In genomic region chr10:131180086-131180485, GRCh38 we compare ENCODE assay signal across 15 cellular contexts.
A peak's percentile ranks its signal among the peaks of the same experiment; 100 is the strongest.
DNase-seq lines count a peak whose midpoint lies in the region; ATAC-seq and TF ChIP-seq lines count a peak whose summit lies in the region.
"Had no signal": no experiment of that assay in that cellular context is flagged by ENCODE, and none has a peak within 500 bp of the region (broad histone marks: within the 10 kb centered on the region; RNA-seq: fewer than 3 reads in every experiment).

No MANE protein-coding gene starts in this region.

- H3K9me3 ChIP-seq in BLaER1 treated with 17β-estradiol and CSF1 and Interleukin-3, amounts not matched to agents 10 nM and 100 nM (replicated peaks in 1 of 11), result peaks cover 0 to 11% (median 0%) of the 10 kb centered on the region in 11 experiments; a peak in 5 of 22 replicates
- peaks cover 15% of the 10 kb centered on the region for H3K9me3 ChIP-seq in osteoblast (ENCODE audit: low read depth, low read length)
- peaks cover 36% of the 10 kb centered on the region for H3K9me3 ChIP-seq in mucosa of descending colon
- H3K9me3 ChIP-seq: BE2C had no signal

- peak overlapping the region in 3 of 10 experiments; percentile 21 to 48 (median 43); a peak in 1 of 20 replicates for H3K4me3 ChIP-seq in BLaER1 treated with 17β-estradiol and CSF1 and Interleukin-3, amounts not matched to agents 10 nM and 100 nM
- H3K4me3 ChIP-seq in coronary artery, result no peak overlapping the region
- no peak overlapping the region for H3K4me3 ChIP-seq in osteoblast (ENCODE audit: insufficient read depth, low read length)
- no peak overlapping the region for H3K4me3 ChIP-seq in mucosa of descending colon

- ATAC-seq in mucosa of descending colon, result no peak
- ATAC-seq: CD8-positive, alpha-beta T cell had no signal

- peak overlapping the region in 2 of 11 experiments; percentile 24 to 51; a peak in 1 of 22 replicates for H3K27ac ChIP-seq in BLaER1 treated with 17β-estradiol and CSF1 and Interleukin-3, amounts not matched to agents 10 nM and 100 nM
- no peak overlapping the region for H3K27ac ChIP-seq in coronary artery
- no peak overlapping the region for H3K27ac ChIP-seq in osteoblast (ENCODE audit: low read depth, low read length)

- H3K27me3 ChIP-seq in BLaER1 treated with 17β-estradiol and CSF1 and Interleukin-3, amounts not matched to agents 10 nM and 100 nM, result peaks cover 0 to 30% (median 0%) of the 10 kb centered on the region in 11 experiments; a peak in 6 of 22 replicates
- no peaks in the 10 kb centered on the region for H3K27me3 ChIP-seq in osteoblast (ENCODE audit: insufficient read depth, low read length)
- H3K27me3 ChIP-seq: BE2C had no signal

- H3K36me3 ChIP-seq in BLaER1 treated with 17β-estradiol and CSF1 and Interleukin-3, amounts not matched to agents 10 nM and 100 nM, result peaks cover 0 to 14% (median 0%) of the 10 kb centered on the region in 11 experiments; a peak in 6 of 22 replicates
- no peaks in the 10 kb centered on the region for H3K36me3 ChIP-seq in osteoblast (ENCODE audit: insufficient read depth, low read length)
- no peaks in the 10 kb centered on the region for H3K36me3 ChIP-seq in mucosa of descending colon (ENCODE audit: low read depth)
- H3K36me3 ChIP-seq: BE2C had no signal

- H3K9ac ChIP-seq in BLaER1 treated with 17β-estradiol and CSF1 and Interleukin-3, amounts not matched to agents 10 nM and 100 nM, result peak overlapping the region in 3 of 11 experiments; percentile 39 to 53 (median 53); a peak in 6 of 22 replicates

- H2AFZ ChIP-seq in osteoblast (ENCODE audit: low read length), result no peak overlapping the region

- TF ChIP-seq CTCF in coronary artery (IDR thresholded peaks at IDR 0.05) (no peak), osteoblast (IDR thresholded peaks at IDR 0.05; ENCODE audit: extremely low read depth, low read depth, low read length) (no peak), mucosa of descending colon (IDR thresholded peaks at IDR 0.05) (no peak)

- intact Hi-C loops in mucosa of descending colon (cut with DNase I, micrococcal nuclease), result no loop called here

- peak overlapping the region in 10 of 11 experiments; percentile 77 to 98 (median 92); a peak in 17 of 22 replicates for H3K4me2 ChIP-seq in BLaER1 treated with 17β-estradiol and CSF1 and Interleukin-3, amounts not matched to agents 10 nM and 100 nM
- no peak overlapping the region for H3K4me2 ChIP-seq in osteoblast (ENCODE audit: insufficient read depth, low read length)

- peaks cover 22 to 70% (median 60%) of the 10 kb centered on the region in 10 experiments for H3K4me1 ChIP-seq in BLaER1 treated with 17β-estradiol and CSF1 and Interleukin-3, amounts not matched to agents 10 nM and 100 nM
- H3K4me1 ChIP-seq in osteoblast (ENCODE audit: insufficient read depth, low read length) (no peaks in the 10 kb centered on the region), mucosa of descending colon (ENCODE audit: low read depth) (no peaks in the 10 kb centered on the region)
- H3K4me1 ChIP-seq: BE2C had no signal

- DNase-seq in coronary artery (ENCODE audit: low spot score), result peak; percentile 7
- peak; percentile 25 for DNase-seq in islet precursor cell
- peak; percentile 4 for DNase-seq in stimulated activated CD8-positive, alpha-beta memory T cell treated with anti-CD3 and anti-CD28 coated beads, Interleukin-4, amount 100 ng/mL, for 48 hours
- DNase-seq in osteoblast (ENCODE audit: insufficient read length, low spot score, missing footprints), result no peak
- DNase-seq in hepatic stellate cell (ENCODE audit: low spot score), result no peak
- DNase-seq in mucosa of descending colon, result no peak
- no peak for DNase-seq in stimulated activated CD4-positive, alpha-beta T cell treated with anti-CD3 and anti-CD28 coated beads, Interleukin-4, amount 100 ng/mL, for 4 hours
- DNase-seq: ACHN, BE2C, Calu3, DMS79 treated with DMSO at 0.1 percent for 48 hours, GF-D8, GOT3 had no signal

- peaks cover 0 to 10% (median 0%) of the 10 kb centered on the region in 11 experiments; a peak in 1 of 22 replicates for H4K20me1 ChIP-seq in BLaER1 treated with 17β-estradiol and CSF1 and Interleukin-3, amounts not matched to agents 10 nM and 100 nM
- H4K20me1 ChIP-seq in osteoblast (ENCODE audit: insufficient read depth, low read length), result no peaks in the 10 kb centered on the region

- no peaks in the 10 kb centered on the region for H3K79me2 ChIP-seq in osteoblast (ENCODE audit: insufficient read depth, low read length)

Comparison
In these comparisons a context has a peak if more than half of its experiments do, and no peak if none do; other contexts are left out.
1. DNase-seq: peak in coronary artery (single experiment), islet precursor cell (single experiment) and stimulated activated CD8-positive, alpha-beta memory T cell treated with anti-CD3 and anti-CD28 coated beads, Interleukin-4, amount 100 ng/mL, for 48 hours (single experiment); none in osteoblast (single experiment), hepatic stellate cell (single experiment), mucosa of descending colon (0 of 3) and stimulated activated CD4-positive, alpha-beta T cell treated with anti-CD3 and anti-CD28 coated beads, Interleukin-4, amount 100 ng/mL, for 4 hours (0 of 2).